In the genomic region with DNA sequence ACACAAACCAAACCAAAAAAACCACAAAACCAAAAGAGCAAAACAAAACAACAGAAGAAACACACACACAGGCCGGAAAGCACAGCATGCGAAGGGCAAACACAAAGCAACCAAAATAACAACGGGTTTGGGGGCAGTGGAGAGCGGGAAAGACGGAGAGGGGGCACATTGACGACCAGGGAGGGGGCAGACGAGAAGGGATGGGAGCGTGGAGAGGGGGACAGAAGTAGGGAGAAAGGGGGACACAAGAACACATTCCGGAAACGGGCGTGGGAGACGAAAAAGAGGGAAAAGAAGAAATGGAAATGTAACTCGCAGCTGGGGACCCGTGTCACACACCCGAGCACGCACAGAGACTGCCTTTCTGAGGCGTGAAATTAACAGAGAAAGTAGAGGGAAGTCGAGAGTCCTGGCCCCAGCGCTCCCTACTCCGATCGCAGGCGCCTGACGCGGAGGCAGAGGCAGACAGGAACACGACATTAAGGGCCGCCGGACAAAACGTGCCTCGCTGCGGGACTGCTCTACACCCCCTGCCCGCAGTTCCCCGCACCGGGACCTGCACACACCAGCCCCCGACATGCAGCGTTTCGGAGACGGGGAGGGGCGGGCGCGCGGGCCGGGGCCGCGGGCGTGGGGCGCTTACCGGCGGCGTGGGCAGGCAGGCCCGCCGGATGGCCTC, we compare ENCODE assay signal across 8 cellular contexts. TPM values are rescaled to one million over a fixed set of nuclear protein-coding genes. Genes with fewer than 3 reads are reported as not detected.
DNase-seq lines count a peak whose midpoint lies in the region; ATAC-seq and TF ChIP-seq lines count a peak whose summit lies in the region.

No MANE protein-coding gene starts in this region.

- H3K27me3 Mint-ChIP-seq in CD4-positive, alpha-beta memory T cell = peaks cover 74 to 79% of the 10 kb centered on the region in 2 donors
- peaks cover 85% of the 10 kb centered on the region for H3K27me3 Mint-ChIP-seq in activated CD4-positive, alpha-beta memory T cell treated with anti-CD3 and anti-CD28 coated beads, Interleukin-2, amount 10 ng/mL, durations not matched to agents 7 days and 5 days

- H3K4me3 Mint-ChIP-seq in CD4-positive, alpha-beta memory T cell = peak overlapping the region; percentile 78 to 92 (median 86)
- H3K4me3 Mint-ChIP-seq in activated CD4-positive, alpha-beta memory T cell treated with anti-CD3 and anti-CD28 coated beads, Interleukin-2, amount 10 ng/mL, durations not matched to agents 7 days and 5 days = peak overlapping the region; percentile 73

- no peak for TF ChIP-seq CTCF in right lobe of liver (IDR thresholded peaks at IDR 0.05)

- no peak for DNase-seq in CD4-positive, alpha-beta memory T cell
- no peak for DNase-seq in activated CD4-positive, alpha-beta memory T cell treated with anti-CD3 and anti-CD28 coated beads, Interleukin-2, amount 10 ng/mL, durations not matched to agents 7 days and 5 days
- DNase-seq in right lobe of liver (no peak), HPDE6-E6E7 (ENCODE audit: extremely low spot score) (no peak), NCI-H187 treated with DMSO at 0.1 percent for 48 hours (lab: John Stamatoyannopoulos, UW) (no peak)
- DNase-seq in central memory CD4-positive, alpha-beta T cell = no peak

- intact Hi-C loops in CD4-positive, alpha-beta memory T cell (cut with micrococcal nuclease) = no loop called here
- intact Hi-C loops in right lobe of liver (cut with DNase I) = no loop called here

- H3K36me3 Mint-ChIP-seq in CD4-positive, alpha-beta memory T cell = peaks cover 0 to 11% of the 10 kb centered on the region in 2 donors
- peaks cover 11% of the 10 kb centered on the region for H3K36me3 Mint-ChIP-seq in activated CD4-positive, alpha-beta memory T cell treated with anti-CD3 and anti-CD28 coated beads, Interleukin-2, amount 10 ng/mL, durations not matched to agents 7 days and 5 days (ENCODE audit: low read depth)

- ATAC-seq in GM19043 (IDR thresholded peaks at IDR 0.05; ENCODE audit: low read depth, unreplicated experiment) = peak; percentile 3
- ATAC-seq in HG03378 (IDR thresholded peaks at IDR 0.05; ENCODE audit: unreplicated experiment) = peak; percentile 5
- ATAC-seq in right lobe of liver = peak in 2 of 4 donors; percentile 16 to 21

- no peaks in the 10 kb centered on the region for H3K36me3 ChIP-seq in CD4-positive, alpha-beta memory T cell (ENCODE audit: insufficient read depth, low read length)
- no peaks in the 10 kb centered on the region for H3K36me3 ChIP-seq in right lobe of liver

- H3K4me1 ChIP-seq in CD4-positive, alpha-beta memory T cell (ENCODE audit: insufficient read depth, low read length) = peaks cover 40% of the 10 kb centered on the region
- peaks cover 0 to 18% (median 0%) of the 10 kb centered on the region in 4 donors for H3K4me1 ChIP-seq in right lobe of liver

- H3K4me1 Mint-ChIP-seq in CD4-positive, alpha-beta memory T cell = peaks cover 24 to 61% (median 35%) of the 10 kb centered on the region in 4 donors
- peaks cover 35% of the 10 kb centered on the region for H3K4me1 Mint-ChIP-seq in activated CD4-positive, alpha-beta memory T cell treated with anti-CD3 and anti-CD28 coated beads, Interleukin-2, amount 10 ng/mL, durations not matched to agents 7 days and 5 days

- peak overlapping the region in 6 of 7 donors; percentile 16 to 92 (median 82) for H3K27ac Mint-ChIP-seq in CD4-positive, alpha-beta memory T cell
- peak overlapping the region; percentile 78 for H3K27ac Mint-ChIP-seq in activated CD4-positive, alpha-beta memory T cell treated with anti-CD3 and anti-CD28 coated beads, Interleukin-2, amount 10 ng/mL, durations not matched to agents 7 days and 5 days

- H3K9me3 ChIP-seq in CD4-positive, alpha-beta memory T cell (ENCODE audit: control insufficient read depth in 1 of 2, low read length in 2 of 2) = no peaks in the 10 kb centered on the region
- H3K9me3 ChIP-seq in right lobe of liver = no peaks in the 10 kb centered on the region

- POLR2A ChIA-PET in CD4-positive, alpha-beta memory T cell (lab: Charles Lee; ENCODE audit: partially characterized antibody) = no interaction called here
- POLR2A ChIA-PET in activated CD4-positive, alpha-beta memory T cell treated with anti-CD3 and anti-CD28 coated beads, Interleukin-2, amount 10 ng/mL, durations not matched to agents 7 days and 5 days (lab: Charles Lee) = interaction anchor here (0.5 kb wide), 1 partner anchor 128 kb away, joined by 3 read pairs; no protein-coding TSS in a partner anchor

- peak overlapping the region; percentile 36 to 48 for H3K4me3 ChIP-seq in CD4-positive, alpha-beta memory T cell (ENCODE audit: low read length in 2 of 2)
- peak overlapping the region in 2 of 3 donors; percentile 4 to 16 for H3K4me3 ChIP-seq in right lobe of liver

- peaks cover 90% of the 10 kb centered on the region for H3K27me3 ChIP-seq in CD4-positive, alpha-beta memory T cell (ENCODE audit: insufficient read depth, low read length)
- H3K27me3 ChIP-seq in right lobe of liver = peaks cover 24 to 84% of the 10 kb centered on the region in 2 donors

- H3K27ac ChIP-seq in CD4-positive, alpha-beta memory T cell (ENCODE audit: low read depth, low read length) = no peak overlapping the region
- no peak overlapping the region for H3K27ac ChIP-seq in right lobe of liver

- no peak for TF ChIP-seq POLR2A in right lobe of liver (IDR thresholded peaks at IDR 0.05)

- WGBS in right lobe of liver (ENCODE audit: insufficient coverage, low coverage, low lambda C conversion rate, missing lambda C conversion rate) = 2% methylated on average over 18 of the region's 51 CpGs

- H3K9me3 Mint-ChIP-seq in CD4-positive, alpha-beta memory T cell = peaks cover 0 to 56% (median 15%) of the 10 kb centered on the region in 8 donors
- H3K9me3 Mint-ChIP-seq in activated CD4-positive, alpha-beta memory T cell treated with anti-CD3 and anti-CD28 coated beads, Interleukin-2, amount 10 ng/mL, durations not matched to agents 7 days and 5 days = no peaks in the 10 kb centered on the region

- CTCF ChIA-PET in CD4-positive, alpha-beta memory T cell (lab: Charles Lee; ENCODE audit: partially characterized antibody) = no interaction called here
- CTCF ChIA-PET in activated CD4-positive, alpha-beta memory T cell treated with anti-CD3 and anti-CD28 coated beads, Interleukin-2, amount 10 ng/mL, durations not matched to agents 7 days and 5 days (lab: Charles Lee) = no interaction called here

RNA-seq across cellular contexts. Expression of a gene that starts 0.7 kb away (rescaled TPM):
- total RNA-seq in CD4-positive, alpha-beta memory T cell = under 1 TPM in 1 of 2 experiments, not detected in 1; 0.06 TPM
- not detected for polyA plus RNA-seq in CD4-positive, alpha-beta memory T cell
- under 1 TPM; 0.18 to 0.28 TPM for total RNA-seq in activated CD4-positive, alpha-beta memory T cell treated with anti-CD3 and anti-CD28 coated beads, Interleukin-2, amount 10 ng/mL, durations not matched to agents 7 days and 5 days
- under 1 TPM in 3 of 6 experiments, not detected in 3; 0.07 to 0.25 (median 0.19) TPM for total RNA-seq in right lobe of liver

RNA-seq across cellular contexts. Expression of a gene that starts 56.3 kb away (rescaled TPM):
- total RNA-seq in CD4-positive, alpha-beta memory T cell = 10 to 100 TPM; 16.3 to 16.7 TPM
- polyA plus RNA-seq in CD4-positive, alpha-beta memory T cell = 10 to 100 TPM in 1 of 2 donors, 1 to 10 TPM in 1; 7.8 to 12.2 TPM
- total RNA-seq in activated CD4-positive, alpha-beta memory T cell treated with anti-CD3 and anti-CD28 coated beads, Interleukin-2, amount 10 ng/mL, durations not matched to agents 7 days and 5 days = 10 to 100 TPM; 15.3 to 16.3 TPM
- 1 to 10 TPM; 1.7 to 3.6 (median 2.8) TPM for total RNA-seq in right lobe of liver
